ENCODE assay signal across 4 cellular contexts in the genomic region with DNA sequence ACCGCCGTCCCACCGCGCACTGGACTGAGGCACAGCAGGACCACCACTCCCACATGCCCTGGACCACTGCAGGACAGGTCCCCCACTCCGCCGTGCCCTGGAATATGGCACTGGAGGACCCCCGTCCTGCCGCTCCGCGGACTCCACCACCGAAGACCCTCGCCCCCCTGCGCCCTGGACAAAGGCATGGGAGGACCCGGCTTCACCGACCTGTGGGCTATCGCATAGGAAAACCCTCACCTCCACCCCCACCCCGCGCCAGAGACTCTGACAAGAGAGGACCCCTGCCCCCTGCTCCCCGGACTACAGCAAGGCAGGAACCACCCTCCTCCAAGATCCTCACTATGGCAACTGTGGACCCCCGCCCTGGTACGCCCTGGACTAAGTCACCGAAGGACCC.
DNase-seq lines count a peak whose midpoint lies in the region; ATAC-seq, FAIRE-seq and TF ChIP-seq lines count a peak whose summit lies in the region.
"Not testable (repeated sequence)": the region's sequence is repeated elsewhere in the genome, so short reads cannot be mapped to it uniquely, and the experiment has no call there.

No MANE protein-coding gene starts in this region.

- not testable (repeated sequence) for ATAC-seq in Right ventricle myocardium inferior

- not testable (repeated sequence) for TF ChIP-seq POLR2A in spleen (IDR thresholded peaks at IDR 0.05)

- H3K9ac ChIP-seq in kidney (ENCODE audit: low read length in 2 of 2) = not testable (repeated sequence)

- WGBS in spleen, 5 donors = 93 to 100% (median 98%) methylated on average over 2 to 20 of the region's 22 CpGs

- intact Hi-C loops in Right ventricle myocardium inferior (cut with DNase I); kidney (cut with DNase I); posterior vena cava (cut with DNase I); spleen (cut with DNase I; ENCODE audit: low total_unique reads): not testable (repeated sequence)

- not testable (repeated sequence) for H3K4me1 ChIP-seq in kidney (ENCODE audit: control insufficient read depth in 1 of 2, insufficient read depth in 1 of 2, low read depth in 1 of 2, low read length in 2 of 2); spleen

- not testable (repeated sequence) for H3K27ac ChIP-seq in kidney (ENCODE audit: low read depth in 2 of 2, low read length in 2 of 2); spleen

- FAIRE-seq in kidney (lab: Jason Lieb, UNC) = not testable (repeated sequence)

- not testable (repeated sequence) for H3K9me3 ChIP-seq in kidney (ENCODE audit: control insufficient read depth in 1 of 2, low read length in 2 of 2); spleen

- not testable (repeated sequence) for H3K27me3 ChIP-seq in spleen (replicated peaks in 1 of 7)

- not testable (repeated sequence) for H3K36me3 ChIP-seq in kidney (ENCODE audit: control insufficient read depth in 1 of 2, insufficient read depth in 2 of 2, low read length in 2 of 2); spleen

- not testable (repeated sequence) for H3K4me3 ChIP-seq in kidney (ENCODE audit: low read length in 2 of 2); spleen

- DNase-seq in Right ventricle myocardium inferior (ENCODE audit: missing footprints) (peak; percentile 7), kidney (peak; percentile 62), posterior vena cava (ENCODE audit: low spot score) (peak; percentile 67), spleen (peak; percentile 44)

- not testable (repeated sequence) for TF ChIP-seq CTCF in kidney (IDR thresholded peaks at IDR 0.05; ENCODE audit: borderline replicate concordance, extremely low read depth, insufficient read depth); spleen (IDR thresholded peaks at IDR 0.05 in 8 of 11, conservative IDR thresholded peaks at IDR 0.05 in 3 of 11)

Comparison
In these comparisons a context has a peak if more than half of its experiments do, and no peak if none do; other contexts are left out.
1. DNase-seq: peak in every context shown above with its lines; median percentile 67 in posterior vena cava; 62 in kidney; 44 in spleen; 7 in Right ventricle myocardium inferior.